1 cellular context compared by ENCODE assay signal in genomic region chr3:129245141-129245540, GRCh38.
TF ChIP-seq lines count a peak whose summit lies in the region.

No MANE protein-coding gene starts in this region.

TF ChIP-seq in K562, 482 proteins besides CTCF, POLR2A, EP300 and RAD21:
- TF ChIP-seq ARNT (IDR thresholded peaks at IDR 0.05): no peak
- TF ChIP-seq, protein P1, sequence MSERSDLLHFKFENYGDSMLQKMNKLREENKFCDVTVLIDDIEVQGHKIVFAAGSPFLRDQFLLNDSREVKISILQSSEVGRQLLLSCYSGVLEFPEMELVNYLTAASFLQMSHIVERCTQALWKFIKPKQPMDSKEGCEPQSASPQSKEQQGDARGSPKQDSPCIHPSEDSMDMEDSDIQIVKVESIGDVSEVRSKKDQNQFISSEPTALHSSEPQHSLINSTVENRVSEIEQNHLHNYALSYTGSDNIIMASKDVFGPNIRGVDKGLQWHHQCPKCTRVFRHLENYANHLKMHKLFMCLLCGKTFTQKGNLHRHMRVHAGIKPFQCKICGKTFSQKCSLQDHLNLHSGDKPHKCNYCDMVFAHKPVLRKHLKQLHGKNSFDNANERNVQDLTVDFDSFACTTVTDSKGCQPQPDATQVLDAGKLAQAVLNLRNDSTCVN (CRISPR knock-in tag; IDR thresholded peaks at IDR 0.05): no peak
